Comparison of ENCODE assay signal across 29 cellular contexts in genomic region chr1:236438614-236439013, GRCh38.
"Had no signal": no experiment of that assay in that cellular context is flagged by ENCODE, and none has a peak within 500 bp of the region (broad histone marks: within the 10 kb centered on the region; RNA-seq: fewer than 3 reads in every experiment).

No MANE protein-coding gene starts in this region.

- FAIRE-seq: urothelium cell line had no signal

- H3K36me3 Mint-ChIP-seq: stimulated activated memory B cell treated with anti-CD40 and anti-IgM and Interleukin-4, amounts not matched to agents 10 μg/mL and 1 μg/mL and 100 μg/mL, for 72 hours; stimulated activated naive B cell treated with anti-CD40 and anti-IgM and Interleukin-4, amounts not matched to agents 10 μg/mL and 1 μg/mL and 100 μg/mL, for 72 hours had no signal

- H3K4me3 ChIP-seq: stomach, suprapubic skin, testis, thoracic aorta, thyroid gland, tibial artery, tibial nerve, transverse colon, upper lobe of left lung, upper lobe of right lung, uterus, vagina had no signal

- H3K27me3 Mint-ChIP-seq: stimulated activated naive B cell treated with anti-CD40 and anti-IgM and Interleukin-4, amounts not matched to agents 10 μg/mL and 1 μg/mL and 100 μg/mL, for 72 hours; type B pancreatic cell had no signal

- H3K4me1 Mint-ChIP-seq: stimulated activated effector memory CD8-positive, alpha-beta T cell treated with anti-CD3 and anti-CD28 coated beads, Interleukin-12 subunit alpha, Interleukin-12 subunit beta, amount 100 ng/mL, for 72 hours; stimulated activated memory B cell treated with anti-CD40 and anti-IgM and Interleukin-4, amounts not matched to agents 10 μg/mL and 1 μg/mL and 100 μg/mL, for 72 hours; stimulated activated naive B cell treated with anti-CD40 and anti-IgM and Interleukin-4, amounts not matched to agents 10 μg/mL and 1 μg/mL and 100 μg/mL, for 72 hours; stimulated activated naive CD8-positive, alpha-beta T cell treated with anti-CD3 and anti-CD28 coated beads, Interleukin-15, amount 100 ng/mL, for 72 hours had no signal

- H3K9me3 Mint-ChIP-seq: stimulated activated effector memory CD8-positive, alpha-beta T cell treated with anti-CD3 and anti-CD28 coated beads, Interleukin-12 subunit alpha, Interleukin-12 subunit beta, amount 100 ng/mL, for 72 hours; stimulated activated naive B cell treated with anti-CD40 and anti-IgM and Interleukin-4, amounts not matched to agents 10 μg/mL and 1 μg/mL and 100 μg/mL, for 72 hours; stimulated activated naive CD8-positive, alpha-beta T cell treated with anti-CD3 and anti-CD28 coated beads, Interleukin-15, amount 100 ng/mL, for 72 hours; stimulated activated naive CD8-positive, alpha-beta T cell treated with anti-CD3 and anti-CD28 coated beads, Interleukin-15, Interleukin-2, amounts not matched to agents 100 ng/mL and 50 ng/mL, for 24 hours had no signal

- H3K9me3 ChIP-seq: suprapubic skin, testis, thoracic aorta, thyroid gland, tibial artery, transverse colon, upper lobe of left lung, upper lobe of right lung, uterus, vagina had no signal

- H3K27ac ChIP-seq: stomach, suprapubic skin, testis, thoracic aorta, thyroid gland, tibial artery, tibial nerve, transverse colon, upper lobe of left lung, upper lobe of right lung, uterus, vagina had no signal

- ATAC-seq: stimulated activated effector memory CD8-positive, alpha-beta T cell treated with anti-CD3 and anti-CD28 coated beads, Interleukin-12 subunit alpha, Interleukin-12 subunit beta, amount 100 ng/mL, for 72 hours; stimulated activated memory B cell treated with anti-CD40 and anti-IgM and Interleukin-4, amounts not matched to agents 10 μg/mL and 1 μg/mL and 100 μg/mL, for 72 hours; stimulated activated naive B cell treated with anti-CD40 and anti-IgM and Interleukin-4, amounts not matched to agents 10 μg/mL and 1 μg/mL and 100 μg/mL, for 72 hours; stimulated activated naive CD8-positive, alpha-beta T cell treated with anti-CD3 and anti-CD28 coated beads, Interleukin-15, amount 100 ng/mL, for 72 hours; stimulated activated naive CD8-positive, alpha-beta T cell treated with anti-CD3 and anti-CD28 coated beads, Interleukin-15, Interleukin-2, amounts not matched to agents 100 U/mL and 50 U/mL, for 24 hours; upper lobe of right lung had no signal

- H3K36me3 ChIP-seq: suprapubic skin, thoracic aorta, thyroid gland, tibial artery, tibial nerve, transverse colon, upper lobe of left lung, upper lobe of right lung, uterus, vagina had no signal

- DNase-seq: stimulated activated CD4-positive, alpha-beta T cell treated with anti-CD3 and anti-CD28 coated beads, Interleukin-2, amount 100 ng/mL, for 48 hours; stimulated activated CD4-positive, alpha-beta T cell treated with anti-CD3 and anti-CD28 coated beads, Interleukin-4, amount 100 ng/mL, for 1 hour; stimulated activated CD4-positive, alpha-beta T cell treated with anti-CD3 and anti-CD28 coated beads, Interleukin-4, amount 100 ng/mL, for 24 hours; stimulated activated CD4-positive, alpha-beta T cell treated with anti-CD3 and anti-CD28 coated beads, Interleukin-4, amount 100 ng/mL, for 4 hours; stimulated activated CD8-positive, alpha-beta memory T cell treated with anti-CD3 and anti-CD28 coated beads, Interleukin-4, amount 100 ng/mL, for 48 hours; stimulated activated naive B cell treated with anti-CD40 and anti-IgM and Interleukin-4, amounts not matched to agents 10 μg/mL and 1 μg/mL and 100 μg/mL, for 72 hours; stimulated activated naive CD4-positive, alpha-beta T cell; stimulated activated naive CD4-positive, alpha-beta T cell treated with Interleukin-2 at 50 U/mL for 16 hours; stimulated activated naive CD8-positive, alpha-beta T cell treated with anti-CD3 and anti-CD28 coated beads, Interleukin-15, amount 100 ng/mL, for 72 hours; stimulated activated naive CD8-positive, alpha-beta T cell treated with anti-CD3 and anti-CD28 coated beads, Interleukin-15, Interleukin-2, amounts not matched to agents 100 U/mL and 50 U/mL, for 24 hours; stomach; substantia nigra; testis; thyroid gland; tibial artery; transverse colon; trophoblast cell; upper lobe of left lung; upper lobe of right lung; uterus had no signal

- H3K4me3 Mint-ChIP-seq: stimulated activated effector memory CD8-positive, alpha-beta T cell treated with anti-CD3 and anti-CD28 coated beads, Interleukin-12 subunit alpha, Interleukin-12 subunit beta, amount 100 ng/mL, for 72 hours; stimulated activated memory B cell treated with anti-CD40 and anti-IgM and Interleukin-4, amounts not matched to agents 10 μg/mL and 1 μg/mL and 100 μg/mL, for 72 hours; stimulated activated naive B cell treated with anti-CD40 and anti-IgM and Interleukin-4, amounts not matched to agents 10 μg/mL and 1 μg/mL and 100 μg/mL, for 72 hours; stimulated activated naive CD8-positive, alpha-beta T cell treated with anti-CD3 and anti-CD28 coated beads, Interleukin-15, amount 100 ng/mL, for 72 hours; stimulated activated naive CD8-positive, alpha-beta T cell treated with anti-CD3 and anti-CD28 coated beads, Interleukin-15, Interleukin-2, amounts not matched to agents 100 ng/mL and 50 ng/mL, for 24 hours; type B pancreatic cell had no signal

- H3K4me1 ChIP-seq: suprapubic skin, testis, thyroid gland, tibial artery, tibial nerve, transverse colon, upper lobe of left lung, upper lobe of right lung, uterus, vagina had no signal

- H3K27me3 ChIP-seq: stomach, suprapubic skin, testis, thyroid gland, tibial artery, tibial nerve, transverse colon, upper lobe of left lung, upper lobe of right lung, uterus, vagina had no signal

- H3K27ac Mint-ChIP-seq: stimulated activated effector memory CD8-positive, alpha-beta T cell treated with anti-CD3 and anti-CD28 coated beads, Interleukin-12 subunit alpha, Interleukin-12 subunit beta, amount 100 ng/mL, for 72 hours; stimulated activated memory B cell treated with anti-CD40 and anti-IgM and Interleukin-4, amounts not matched to agents 10 μg/mL and 1 μg/mL and 100 μg/mL, for 72 hours; stimulated activated naive B cell treated with anti-CD40 and anti-IgM and Interleukin-4, amounts not matched to agents 10 μg/mL and 1 μg/mL and 100 μg/mL, for 72 hours; stimulated activated naive CD8-positive, alpha-beta T cell treated with anti-CD3 and anti-CD28 coated beads, Interleukin-15, Interleukin-2, amounts not matched to agents 100 ng/mL and 50 ng/mL, for 24 hours; type B pancreatic cell had no signal
